10 cellular contexts compared by ENCODE assay signal in genomic region chr5:112228672-112229071, GRCh38.
DNase-seq lines count a peak whose midpoint lies in the region; ATAC-seq lines count a peak whose summit lies in the region.
"Had no signal": no experiment of that assay in that cellular context is flagged by ENCODE, and none has a peak within 500 bp of the region (broad histone marks: within the 10 kb centered on the region; RNA-seq: fewer than 3 reads in every experiment).

No MANE protein-coding gene starts in this region.

- H3K9me3 Mint-ChIP-seq in activated T-cell treated with anti-CD3 and anti-CD28 coated beads, Interleukin-2, amount 50 U/mL, for 72 hours = no peaks in the 10 kb centered on the region

- no peak overlapping the region for H3K27ac Mint-ChIP-seq in activated T-cell treated with anti-CD3 and anti-CD28 coated beads, Interleukin-2, amount 50 U/mL, for 72 hours

- H3K4me1 Mint-ChIP-seq in activated T-cell treated with anti-CD3 and anti-CD28 coated beads, Interleukin-2, amount 50 U/mL, for 72 hours (ENCODE audit: low read depth) = no peaks in the 10 kb centered on the region

- peak; percentile 14 for DNase-seq in DMS153 treated with DMSO at 0.1 percent for 48 hours (lab: John Stamatoyannopoulos, UW; ENCODE audit: unreplicated experiment)
- DNase-seq in NCI-H510A (lab: John Stamatoyannopoulos, UW) = peak; percentile 1
- peak; percentile 77 for DNase-seq in epithelial cell of prostate (ENCODE audit: low read depth, low spot score)
- peak; percentile 56 for DNase-seq in myocyte (ENCODE audit: low read depth)
- no peak for DNase-seq in activated naive CD4-positive, alpha-beta T cell treated with anti-CD3 and anti-CD28 coated beads, Interleukin-2, amount 50 U/mL, for 16 hours
- DNase-seq in activated gamma-delta T cell (lab: John Stamatoyannopoulos, UW) = no peak
- no peak for DNase-seq in activated T-cell treated with anti-CD3 and anti-CD28 coated beads, Interleukin-2, amount 50 U/mL, for 72 hours
- DNase-seq: stimulated activated CD4-positive, alpha-beta T cell treated with anti-CD3 and anti-CD28 coated beads, Interleukin-15, amount 100 ng/mL, for 24 hours; T1000 had no signal

- H3K36me3 Mint-ChIP-seq in activated T-cell treated with anti-CD3 and anti-CD28 coated beads, Interleukin-2, amount 50 U/mL, for 72 hours (ENCODE audit: insufficient read depth in 2 of 2) = no peaks in the 10 kb centered on the region

- H3K4me3 Mint-ChIP-seq in activated T-cell treated with anti-CD3 and anti-CD28 coated beads, Interleukin-2, amount 50 U/mL, for 72 hours = no peak overlapping the region

- H3K27me3 Mint-ChIP-seq in activated T-cell treated with anti-CD3 and anti-CD28 coated beads, Interleukin-2, amount 50 U/mL, for 72 hours (ENCODE audit: low read depth) = no peaks in the 10 kb centered on the region

- ATAC-seq in GM21825 (IDR thresholded peaks at IDR 0.05; ENCODE audit: unreplicated experiment) = no peak
- ATAC-seq in activated T-cell treated with anti-CD3 and anti-CD28 coated beads, Interleukin-2, amount 50 U/mL, for 72 hours (replicated peaks in 1 of 2) = no peak

- H3K27ac ChIP-seq in epithelial cell of prostate = peak overlapping the region; percentile 83

Comparison
In these comparisons a context has a peak if more than half of its experiments do, and no peak if none do; other contexts are left out.
1. DNase-seq: peak in DMS153 treated with DMSO at 0.1 percent for 48 hours (single experiment), NCI-H510A (single experiment), epithelial cell of prostate (single experiment) and myocyte (single experiment); none in activated naive CD4-positive, alpha-beta T cell treated with anti-CD3 and anti-CD28 coated beads, Interleukin-2, amount 50 U/mL, for 16 hours (single experiment), activated gamma-delta T cell (single experiment) and activated T-cell treated with anti-CD3 and anti-CD28 coated beads, Interleukin-2, amount 50 U/mL, for 72 hours (0 of 2).